In the genomic region with DNA sequence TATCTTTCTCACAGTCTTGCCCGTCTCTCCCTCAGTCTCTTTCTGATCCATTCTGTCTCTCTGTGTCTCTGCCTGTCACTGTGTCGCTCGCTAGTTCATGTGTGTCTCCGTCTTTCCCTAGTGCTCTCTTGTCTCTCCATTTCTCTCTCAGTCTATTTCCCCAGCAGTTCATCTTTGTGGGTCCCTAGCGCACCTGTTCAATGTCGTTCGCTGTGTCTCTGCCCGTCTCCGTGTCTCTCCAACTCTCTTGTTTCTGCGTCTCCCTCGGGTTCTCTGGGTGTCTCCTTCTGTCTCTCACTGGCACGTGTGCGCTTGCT, we compare ENCODE assay signal across 11 cellular contexts. TPM values are rescaled to one million over a fixed set of nuclear protein-coding genes. Genes with fewer than 3 reads are reported as not detected.
A peak's percentile ranks its signal among the peaks of the same experiment; 100 is the strongest.
DNase-seq lines count a peak whose midpoint lies in the region; ATAC-seq, FAIRE-seq and TF ChIP-seq lines count a peak whose summit lies in the region.
"Had no signal": no experiment of that assay in that cellular context is flagged by ENCODE, and none has a peak within 500 bp of the region (broad histone marks: within the 10 kb centered on the region; RNA-seq: fewer than 3 reads in every experiment).

No MANE protein-coding gene starts in this region.

- FAIRE-seq in A549 (lab: Jason Lieb, UNC): no peak

- no peak overlapping the region for H3K4me3 Mint-ChIP-seq in mesothelial cell of epicardium
- H3K4me3 Mint-ChIP-seq in chondrocyte (ENCODE audit: unreplicated experiment): no peak overlapping the region
- H3K4me3 Mint-ChIP-seq: CD4-positive, alpha-beta T cell had no signal

- TF ChIP-seq POLR2A in A549 (IDR thresholded peaks at IDR 0.05; ENCODE audit: low read length): no peak

- H3K36me3 Mint-ChIP-seq in mesothelial cell of epicardium (no peaks in the 10 kb centered on the region), chondrocyte (ENCODE audit: low read depth) (peaks cover 3% of the 10 kb centered on the region)

- peaks cover 100% of the 10 kb centered on the region for H3K27me3 ChIP-seq in iPS-20b (ENCODE audit: insufficient read depth, low read length)

- no peak for TF ChIP-seq RAD21 in A549 (conservative IDR thresholded peaks at IDR 0.05 in 1 of 2, IDR thresholded peaks at IDR 0.05 in 1 of 2)

- H3K9me3 ChIP-seq in A549 (no peaks in the 10 kb centered on the region), SK-N-MC (ENCODE audit: low read depth, low read length) (no peaks in the 10 kb centered on the region), iPS-20b (ENCODE audit: insufficient read depth, low read depth, low read length) (no peaks in the 10 kb centered on the region)

- WGBS in A549 (ENCODE audit: missing lambda C conversion rate): 40% methylated on average over 13 of the region's 13 CpGs

- H3K27me3 Mint-ChIP-seq in mesothelial cell of epicardium (ENCODE audit: low read depth) (peaks cover 39% of the 10 kb centered on the region), chondrocyte (ENCODE audit: low read depth) (peaks cover 38% of the 10 kb centered on the region)

- H3K9ac ChIP-seq in SK-N-MC (ENCODE audit: insufficient read length): no peak overlapping the region
- H3K9ac ChIP-seq in iPS-20b (ENCODE audit: low read depth, low read length): no peak overlapping the region

- H3K36me3 ChIP-seq in SK-N-MC (ENCODE audit: insufficient read depth, low read length) (no peaks in the 10 kb centered on the region), iPS-20b (ENCODE audit: insufficient read depth, low read depth, low read length) (no peaks in the 10 kb centered on the region)

- H3K4me1 ChIP-seq in A549 (peaks cover 6% of the 10 kb centered on the region; the same call in 2 of the 3 replicates), iPS-20b (ENCODE audit: insufficient read depth, low read length) (0 out of 2 replicates have a peak, but pooled peaks cover 2% of the 10 kb centered on the region)

- H3K4me3 ChIP-seq in A549: peak overlapping the region; percentile 25; the same call in 1 of the 3 replicates
- peak overlapping the region; percentile 77 for H3K4me3 ChIP-seq in SK-N-MC
- peak overlapping the region; percentile 60 for H3K4me3 ChIP-seq in iPS-20b (ENCODE audit: low read length)

- H3K4me1 Mint-ChIP-seq in mesothelial cell of epicardium (peaks cover 5% of the 10 kb centered on the region), chondrocyte (ENCODE audit: low read depth) (no peaks in the 10 kb centered on the region)

- POLR2A ChIA-PET in A549 (lab: Yijun Ruan, JAX): no interaction called here

- CTCF ChIA-PET in A549 (lab: Yijun Ruan, JAX): no interaction called here

- no peak for DNase-seq in A549 (ENCODE audit: low read depth in 1 of 2, low spot score in 1 of 2)
- DNase-seq in SK-N-MC (ENCODE audit: low read depth, low spot score): no peak
- DNase-seq in mesothelial cell of epicardium (ENCODE audit: low spot score in 2 of 2, unreplicated experiment in 2 of 2): no peak
- DNase-seq in chondrocyte (ENCODE audit: low spot score): no peak
- DNase-seq in DMS 273 treated with DMSO at 0.1 percent for 48 hours (lab: John Stamatoyannopoulos, UW): no peak

- H3K27ac Mint-ChIP-seq in mesothelial cell of epicardium (no peak overlapping the region), chondrocyte (ENCODE audit: unreplicated experiment) (no peak overlapping the region)
- H3K27ac Mint-ChIP-seq: CD4-positive, alpha-beta T cell had no signal

- TF ChIP-seq EP300 in A549 (IDR thresholded peaks at IDR 0.05): no peak

- TF ChIP-seq CTCF in A549 (IDR thresholded peaks at IDR 0.05) (no peak), mesothelial cell of epicardium (IDR thresholded peaks at IDR 0.05; ENCODE audit: unreplicated experiment) (no peak), chondrocyte (IDR thresholded peaks at IDR 0.05) (no peak)

- H3K27ac ChIP-seq in A549 (no peak overlapping the region), SK-N-MC (no peak overlapping the region), iPS-20b (ENCODE audit: low read length) (no peak overlapping the region)

- peak overlapping the region; percentile 62 for H3K4me2 ChIP-seq in A549

- H3K9me3 Mint-ChIP-seq in mesothelial cell of epicardium (no peaks in the 10 kb centered on the region), chondrocyte (ENCODE audit: low read depth) (peaks cover 13% of the 10 kb centered on the region)
- H3K9me3 Mint-ChIP-seq: CD4-positive, alpha-beta T cell had no signal

- no peak for ATAC-seq in A549
- ATAC-seq in GM19395 (IDR thresholded peaks at IDR 0.05; ENCODE audit: unreplicated experiment): peak; percentile 5
- ATAC-seq in HG02588 (IDR thresholded peaks at IDR 0.05; ENCODE audit: unreplicated experiment): no peak

TF ChIP-seq in A549, 52 proteins besides CTCF, POLR2A, EP300 and RAD21:
- TF ChIP-seq, protein P1, sequence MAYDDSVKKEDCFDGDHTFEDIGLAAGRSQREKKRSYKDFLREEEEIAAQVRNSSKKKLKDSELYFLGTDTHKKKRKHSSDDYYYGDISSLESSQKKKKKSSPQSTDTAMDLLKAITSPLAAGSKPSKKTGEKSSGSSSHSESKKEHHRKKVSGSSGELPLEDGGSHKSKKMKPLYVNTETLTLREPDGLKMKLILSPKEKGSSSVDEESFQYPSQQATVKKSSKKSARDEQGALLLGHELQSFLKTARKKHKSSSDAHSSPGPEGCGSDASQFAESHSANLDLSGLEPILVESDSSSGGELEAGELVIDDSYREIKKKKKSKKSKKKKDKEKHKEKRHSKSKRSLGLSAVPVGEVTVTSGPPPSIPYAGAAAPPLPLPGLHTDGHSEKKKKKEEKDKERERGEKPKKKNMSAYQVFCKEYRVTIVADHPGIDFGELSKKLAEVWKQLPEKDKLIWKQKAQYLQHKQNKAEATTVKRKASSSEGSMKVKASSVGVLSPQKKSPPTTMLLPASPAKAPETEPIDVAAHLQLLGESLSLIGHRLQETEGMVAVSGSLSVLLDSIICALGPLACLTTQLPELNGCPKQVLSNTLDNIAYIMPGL (CRISPR knock-in tag; IDR thresholded peaks at IDR 0.05; ENCODE audit: borderline replicate concordance): no peak
- TF ChIP-seq RNF2 (IDR thresholded peaks at IDR 0.05; ENCODE audit: borderline replicate concordance, low read depth) (no peak), ZC3H11A (IDR thresholded peaks at IDR 0.05) (no peak), CEBPB (IDR thresholded peaks at IDR 0.05) (no peak), EHF (CRISPR knock-in tag; IDR thresholded peaks at IDR 0.05) (no peak), ZFP36 (IDR thresholded peaks at IDR 0.05; ENCODE audit: borderline replicate concordance, partially characterized antibody) (no peak)
- TF ChIP-seq, protein P2, sequence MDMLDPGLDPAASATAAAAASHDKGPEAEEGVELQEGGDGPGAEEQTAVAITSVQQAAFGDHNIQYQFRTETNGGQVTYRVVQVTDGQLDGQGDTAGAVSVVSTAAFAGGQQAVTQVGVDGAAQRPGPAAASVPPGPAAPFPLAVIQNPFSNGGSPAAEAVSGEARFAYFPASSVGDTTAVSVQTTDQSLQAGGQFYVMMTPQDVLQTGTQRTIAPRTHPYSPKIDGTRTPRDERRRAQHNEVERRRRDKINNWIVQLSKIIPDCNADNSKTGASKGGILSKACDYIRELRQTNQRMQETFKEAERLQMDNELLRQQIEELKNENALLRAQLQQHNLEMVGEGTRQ (IDR thresholded peaks at IDR 0.05): no peak
- TF ChIP-seq, protein P3, sequence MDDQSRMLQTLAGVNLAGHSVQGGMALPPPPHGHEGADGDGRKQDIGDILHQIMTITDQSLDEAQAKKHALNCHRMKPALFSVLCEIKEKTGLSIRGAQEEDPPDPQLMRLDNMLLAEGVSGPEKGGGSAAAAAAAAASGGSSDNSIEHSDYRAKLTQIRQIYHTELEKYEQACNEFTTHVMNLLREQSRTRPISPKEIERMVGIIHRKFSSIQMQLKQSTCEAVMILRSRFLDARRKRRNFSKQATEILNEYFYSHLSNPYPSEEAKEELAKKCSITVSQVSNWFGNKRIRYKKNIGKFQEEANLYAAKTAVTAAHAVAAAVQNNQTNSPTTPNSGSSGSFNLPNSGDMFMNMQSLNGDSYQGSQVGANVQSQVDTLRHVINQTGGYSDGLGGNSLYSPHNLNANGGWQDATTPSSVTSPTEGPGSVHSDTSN (IDR thresholded peaks at IDR 0.05): no peak

RNA-seq across cellular contexts. Expression of a gene that starts 1.5 kb away (rescaled TPM):
- polyA plus RNA-seq in A549 (2011; rRNA removed): not detected in 2 replicates
- polyA plus RNA-seq in A549 (2012; cell fraction: cytosol; rRNA removed): not detected in 2 replicates
- polyA plus RNA-seq in A549 (2012; cell fraction: nucleus; rRNA removed): not detected in 2 replicates
- polyA plus RNA-seq in A549 (2017; fragmentation: RNase III; extraction: RNeasy Plus Mini Kit Qiagen cat#74134 plus additional on column Dnase treatment): not detected in 3 replicates
- polyA minus RNA-seq in A549 (2011; rRNA and poly(A)+ RNA removed): not detected in 2 replicates
- not detected in 3 replicates for total RNA-seq in mesothelial cell of epicardium
- total RNA-seq in chondrocyte: not detected in 3 replicates
- total RNA-seq: glomerular endothelial cell, pulmonary artery endothelial cell had no signal

Comparison
In these comparisons a context has a peak if more than half of its experiments do, and no peak if none do; other contexts are left out.
1. H3K4me3 ChIP-seq: peak in every context shown above with its lines; median percentile 77 in SK-N-MC; 60 in iPS-20b; 25 in A549.